11 cellular contexts compared by ENCODE assay signal in genomic region chr1:242147096-242147976, GRCh38.
DNase-seq lines count a peak whose midpoint lies in the region; ATAC-seq and TF ChIP-seq lines count a peak whose summit lies in the region.
"Had no signal": no experiment of that assay in that cellular context is flagged by ENCODE, and none has a peak within 500 bp of the region (broad histone marks: within the 10 kb centered on the region; RNA-seq: fewer than 3 reads in every experiment).

No MANE protein-coding gene starts in this region.

- H3K27ac ChIP-seq in C4-2B: peak overlapping the region; percentile 60; the same call in 1 of the 2 replicates
- H3K27ac ChIP-seq in fibroblast of lung (ENCODE audit: insufficient read depth, low read length): no peak overlapping the region
- H3K27ac ChIP-seq: cardiac muscle cell had no signal

- no peaks in the 10 kb centered on the region for H3K36me3 ChIP-seq in fibroblast of lung (ENCODE audit: control insufficient read depth, insufficient read depth, low read length)
- H3K36me3 ChIP-seq: cardiac muscle cell had no signal

- H3K9me3 ChIP-seq in fibroblast of lung (ENCODE audit: control insufficient read depth, insufficient read depth, low read depth, low read length): no peaks in the 10 kb centered on the region
- H3K9me3 ChIP-seq: Caco-2 had no signal

- H3K4me2 ChIP-seq in fibroblast of lung (ENCODE audit: extremely low read depth, insufficient read depth, low read length): no peak overlapping the region

- ATAC-seq in GM21786 (IDR thresholded peaks at IDR 0.05; ENCODE audit: unreplicated experiment) (peak; percentile 55), HG03565 (IDR thresholded peaks at IDR 0.05; ENCODE audit: unreplicated experiment) (no peak), HG02840 (IDR thresholded peaks at IDR 0.05; ENCODE audit: low FRiP score, unreplicated experiment) (no peak)

- no peaks in the 10 kb centered on the region for H3K79me2 ChIP-seq in fibroblast of lung (ENCODE audit: control insufficient read depth, insufficient read depth, low read length)

- no peak overlapping the region for H2AFZ ChIP-seq in fibroblast of lung (ENCODE audit: low read length)

- DNase-seq in NOMO-1 (lab: John Stamatoyannopoulos, UW; ENCODE audit: unreplicated experiment in 2 of 2) (peak; percentile 88 to 92), fibroblast of lung (ENCODE audit: low read depth in 2 of 2) (peak; percentile 45 to 71), ureter (ENCODE audit: low spot score) (no peak), 8988T (no peak)
- DNase-seq: Caco-2; stimulated activated naive CD4-positive, alpha-beta T cell had no signal

- H3K4me3 ChIP-seq in fibroblast of lung (replicated peaks in 1 of 4; ENCODE audit: control extremely low read depth in 1 of 4, insufficient read depth in 1 of 4, low read depth in 3 of 4, low read length in 4 of 4): no peak overlapping the region
- H3K4me3 ChIP-seq: cardiac muscle cell had no signal

- no peak; the same call in 1 of the 2 replicates for TF ChIP-seq CTCF in C4-2B (conservative IDR thresholded peaks at IDR 0.05)
- TF ChIP-seq CTCF in fibroblast of lung (conservative IDR thresholded peaks at IDR 0.05 in 1 of 2, IDR thresholded peaks at IDR 0.05 in 1 of 2; ENCODE audit: low read depth in 1 of 2, low read length in 2 of 2): no peak

- H3K4me1 ChIP-seq in fibroblast of lung (ENCODE audit: control insufficient read depth, extremely low read depth, insufficient read depth, low read length): no peaks in the 10 kb centered on the region
- H3K4me1 ChIP-seq: Caco-2 had no signal

- H3K27me3 ChIP-seq in fibroblast of lung (ENCODE audit: control insufficient read depth, insufficient read depth, low read length): no peaks in the 10 kb centered on the region
- H3K27me3 ChIP-seq: cardiac muscle cell had no signal

- no peak overlapping the region for H3K9ac ChIP-seq in fibroblast of lung (ENCODE audit: insufficient read depth, low read length)

- H4K20me1 ChIP-seq in fibroblast of lung (ENCODE audit: control insufficient read depth, extremely low read depth, insufficient read depth, low read length): no peaks in the 10 kb centered on the region

Comparison
In these comparisons a context has a peak if more than half of its experiments do, and no peak if none do; other contexts are left out.
1. DNase-seq: peak in NOMO-1 (2 of 2) and fibroblast of lung (2 of 2); none in ureter (single experiment) and 8988T (single experiment).